ENCODE assay signal across 10 cellular contexts in the genomic region with DNA sequence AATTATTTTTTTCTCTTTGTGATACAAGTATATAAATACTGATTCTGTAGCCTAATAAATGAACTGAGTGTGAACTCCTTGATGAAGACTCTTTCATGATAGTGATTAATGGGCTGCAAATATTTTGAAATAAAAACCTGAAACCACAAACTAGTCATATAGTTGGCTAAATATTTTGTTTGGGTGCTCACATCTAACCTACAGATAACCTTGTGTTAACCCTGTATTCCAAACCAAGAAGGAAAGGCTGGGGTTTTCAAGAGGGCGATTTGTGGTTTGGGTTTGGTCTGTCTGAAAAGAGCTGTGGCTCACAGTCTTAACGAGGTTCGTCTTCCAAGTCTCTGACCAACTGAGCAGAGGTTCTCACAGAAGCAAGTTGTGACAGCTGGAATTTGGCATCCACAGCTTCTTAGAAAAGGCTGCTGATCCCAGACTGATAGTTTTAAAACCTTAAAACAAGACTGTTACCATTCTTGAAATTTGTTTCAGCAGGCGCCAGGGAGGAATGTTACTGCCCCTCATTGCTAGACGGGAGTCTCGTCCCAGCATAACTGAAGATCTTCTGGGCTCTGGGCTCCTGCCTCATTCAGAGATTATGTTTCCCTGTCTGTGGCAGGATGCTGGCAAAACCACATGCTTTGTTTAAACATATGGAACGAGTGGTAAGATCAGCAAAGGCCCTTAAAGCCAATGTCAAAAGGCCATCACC.
DNase-seq lines count a peak whose midpoint lies in the region.
"Had no signal": no experiment of that assay in that cellular context is flagged by ENCODE, and none has a peak within 500 bp of the region (broad histone marks: within the 10 kb centered on the region; RNA-seq: fewer than 3 reads in every experiment).

No MANE protein-coding gene starts in this region.

- no peak overlapping the region for H3K27ac Mint-ChIP-seq in immature natural killer cell

- DNase-seq in NCI-H2171 treated with DMSO at 0.1 percent for 48 hours (lab: John Stamatoyannopoulos, UW) (peak; percentile 12), NCI-H2171 (lab: John Stamatoyannopoulos, UW) (no peak), RPMI7951 (ENCODE audit: low read depth) (peak; percentile 99), fibroblast of gingiva (ENCODE audit: low read depth) (peak; percentile 47), skeletal muscle cell (ENCODE audit: low read depth) (peak; percentile 89), immature natural killer cell (no peak), NCI-H1105 (lab: John Stamatoyannopoulos, UW) (no peak)
- DNase-seq in effector CD4-positive, alpha-beta T cell: no peak
- DNase-seq: BE2C, NCI-H748 treated with DMSO at 0.1 percent for 48 hours had no signal

- no peaks in the 10 kb centered on the region for H3K36me3 Mint-ChIP-seq in immature natural killer cell

- peaks cover 1 to 32% (median 3%) of the 10 kb centered on the region in 6 donors for H3K9me3 Mint-ChIP-seq in immature natural killer cell

- no peak overlapping the region for H3K4me3 Mint-ChIP-seq in immature natural killer cell

- no peak overlapping the region for H3K4me3 ChIP-seq in skeletal muscle cell (ENCODE audit: low read depth, low read length)

- peaks cover 0 to 2% (median 0%) of the 10 kb centered on the region in 3 donors for H3K27me3 Mint-ChIP-seq in immature natural killer cell (ENCODE audit: low read depth in 3 of 3)

- no peaks in the 10 kb centered on the region for H3K4me1 Mint-ChIP-seq in immature natural killer cell

Comparison
In these comparisons a context has a peak if more than half of its experiments do, and no peak if none do; other contexts are left out.
1. DNase-seq: peak in NCI-H2171 treated with DMSO at 0.1 percent for 48 hours (single experiment), RPMI7951 (single experiment), fibroblast of gingiva (single experiment) and skeletal muscle cell (single experiment); none in NCI-H2171 (single experiment), effector CD4-positive, alpha-beta T cell (single experiment), immature natural killer cell (0 of 3) and NCI-H1105 (single experiment).